Comparison of ENCODE assay signal across 8 cellular contexts in genomic region chr6:39228111-39228971, GRCh38. TPM values are rescaled to one million over a fixed set of nuclear protein-coding genes. Genes with fewer than 3 reads are reported as not detected.
A peak's percentile ranks its signal among the peaks of the same experiment; 100 is the strongest.
DNase-seq lines count a peak whose midpoint lies in the region; ATAC-seq, FAIRE-seq and TF ChIP-seq lines count a peak whose summit lies in the region.

No MANE protein-coding gene starts in this region.

- peak overlapping the region; percentile 73 for H3K4me3 Mint-ChIP-seq in dendritic cell treated with granulocyte-macrophage colony-stimulating factor and Interleukin-4, amounts not matched to agents 40 ng/mL and 50 ng/mL, for 4 days
- H3K4me3 Mint-ChIP-seq in progenitor cell of endocrine pancreas (ENCODE audit: low read depth): peak overlapping the region; percentile 69

- FAIRE-seq in HepG2 (lab: Jason Lieb, UNC): no peak

- no peaks in the 10 kb centered on the region for H4K20me1 ChIP-seq in HepG2 (ENCODE audit: insufficient read depth, low read length)

- H3K9ac ChIP-seq in liver (ENCODE audit: low read depth in 1 of 2, low read length in 2 of 2) (peak overlapping the region; percentile 59 to 85), HepG2 (ENCODE audit: insufficient read depth, low read depth, low read length) (no peak overlapping the region)

- WGBS in liver: 11% methylated on average over 41 of the region's 41 CpGs
- WGBS in HepG2 (ENCODE audit: low lambda C conversion rate): 75% methylated on average over 34 of the region's 41 CpGs

- TF ChIP-seq RAD21 in liver (IDR thresholded peaks at IDR 0.05) (no peak), HepG2 (CRISPR knock-in tag; IDR thresholded peaks at IDR 0.05) (no peak)

- no peak for TF ChIP-seq POLR2A in HepG2 (IDR thresholded peaks at IDR 0.05; ENCODE audit: insufficient read depth in 1 of 2, low read depth in 2 of 2, low read length in 2 of 2)

- TF ChIP-seq CTCF in liver (IDR thresholded peaks at IDR 0.05; ENCODE audit: low read depth, low read length, missing input control) (no peak), HepG2 (CRISPR knock-in tag; IDR thresholded peaks at IDR 0.05) (no peak), progenitor cell of endocrine pancreas (IDR thresholded peaks at IDR 0.05; ENCODE audit: unreplicated experiment) (no peak)

- H3K27me3 ChIP-seq in liver (ENCODE audit: control insufficient read depth in 4 of 4, insufficient read depth in 4 of 4, low read length in 3 of 4): no peaks in the 10 kb centered on the region
- H3K27me3 ChIP-seq in HepG2 (ENCODE audit: control insufficient read depth in 1 of 2, insufficient read depth in 2 of 2, low read length in 2 of 2): peaks cover 0 to 23% of the 10 kb centered on the region in 2 experiments; a peak in 4 of 5 replicates

- H3K36me3 Mint-ChIP-seq in dendritic cell treated with granulocyte-macrophage colony-stimulating factor and Interleukin-4, amounts not matched to agents 40 ng/mL and 50 ng/mL, for 4 days (ENCODE audit: low read depth): no peaks in the 10 kb centered on the region
- no peaks in the 10 kb centered on the region for H3K36me3 Mint-ChIP-seq in progenitor cell of endocrine pancreas (ENCODE audit: insufficient read depth)

- H3K4me1 Mint-ChIP-seq in dendritic cell treated with granulocyte-macrophage colony-stimulating factor and Interleukin-4, amounts not matched to agents 40 ng/mL and 50 ng/mL, for 4 days (ENCODE audit: low read depth): peaks cover 68% of the 10 kb centered on the region
- peaks cover 16% of the 10 kb centered on the region for H3K4me1 Mint-ChIP-seq in progenitor cell of endocrine pancreas (ENCODE audit: low read depth)

- peaks cover 35% of the 10 kb centered on the region for H3K27me3 Mint-ChIP-seq in dendritic cell treated with granulocyte-macrophage colony-stimulating factor and Interleukin-4, amounts not matched to agents 40 ng/mL and 50 ng/mL, for 4 days
- H3K27me3 Mint-ChIP-seq in progenitor cell of endocrine pancreas: peaks cover 64% of the 10 kb centered on the region

- H3K4me2 ChIP-seq in HepG2 (ENCODE audit: low read depth, low read length): no peak overlapping the region

- DNase-seq in HepG2 (ENCODE audit: low spot score) (no peak), progenitor cell of endocrine pancreas (ENCODE audit: low spot score, unreplicated experiment) (no peak), OCI-M2 (lab: John Stamatoyannopoulos, UW; ENCODE audit: unreplicated experiment) (no peak), posterior vena cava (ENCODE audit: low spot score) (no peak), ureter (ENCODE audit: low spot score) (no peak)

- H3K79me2 ChIP-seq in HepG2 (ENCODE audit: insufficient read depth, low read length): no peaks in the 10 kb centered on the region

- CTCF ChIA-PET in HepG2 (lab: Yijun Ruan, JAX; ENCODE audit: low intra/inter-chr PET ratio, low total read pairs): no interaction called here

- ATAC-seq in HepG2 (no peak), HG03196 (IDR thresholded peaks at IDR 0.05; ENCODE audit: unreplicated experiment) (no peak)

- peak overlapping the region; percentile 75 to 82 (median 80) for H3K4me3 ChIP-seq in liver (ENCODE audit: low read depth in 1 of 3, low read length in 3 of 3)
- no peak overlapping the region for H3K4me3 ChIP-seq in HepG2 (replicated peaks in 1 of 3; ENCODE audit: insufficient read depth in 1 of 3, low read depth in 2 of 3, low read length in 3 of 3)

- no peaks in the 10 kb centered on the region for H3K9me3 Mint-ChIP-seq in dendritic cell treated with granulocyte-macrophage colony-stimulating factor and Interleukin-4, amounts not matched to agents 40 ng/mL and 50 ng/mL, for 4 days
- no peaks in the 10 kb centered on the region for H3K9me3 Mint-ChIP-seq in progenitor cell of endocrine pancreas (ENCODE audit: low read depth)

- intact Hi-C loops in HepG2 (cut with micrococcal nuclease; ENCODE audit: unreplicated experiment) (no loop called here), posterior vena cava (cut with DNase I) (no loop called here)
- intact Hi-C loops in dendritic cell treated with granulocyte-macrophage colony-stimulating factor and Interleukin-4, amounts not matched to agents 40 ng/mL and 50 ng/mL, for 4 days (cut with micrococcal nuclease): no loop called here

- no peak overlapping the region for H2AFZ ChIP-seq in HepG2 (ENCODE audit: low read length)

- H3K4me1 ChIP-seq in liver (ENCODE audit: control insufficient read depth in 4 of 4, insufficient read depth in 4 of 4, low read length in 3 of 4): peaks cover 12 to 53% (median 44%) of the 10 kb centered on the region in 4 donors
- peaks cover 9% of the 10 kb centered on the region for H3K4me1 ChIP-seq in HepG2 (ENCODE audit: insufficient read depth, low read length)

- H3K27ac ChIP-seq in liver (ENCODE audit: low read depth in 1 of 2, low read length in 2 of 2) (peak overlapping the region; percentile 87 to 91), HepG2 (ENCODE audit: extremely low read length, insufficient read depth, low read length) (no peak overlapping the region)

- H3K27ac Mint-ChIP-seq in dendritic cell treated with granulocyte-macrophage colony-stimulating factor and Interleukin-4, amounts not matched to agents 40 ng/mL and 50 ng/mL, for 4 days: peak overlapping the region; percentile 20
- H3K27ac Mint-ChIP-seq in progenitor cell of endocrine pancreas: peak overlapping the region; percentile 49

- H3K9me3 ChIP-seq in liver (ENCODE audit: control insufficient read depth in 4 of 4, low read length in 3 of 4) (no peaks in the 10 kb centered on the region), HepG2 (ENCODE audit: low read length) (no peaks in the 10 kb centered on the region)

- no peaks in the 10 kb centered on the region for H3K36me3 ChIP-seq in liver (ENCODE audit: control insufficient read depth in 4 of 4, insufficient read depth in 3 of 4, low read depth in 1 of 4, low read length in 3 of 4)
- H3K36me3 ChIP-seq in HepG2 (replicated peaks in 1 of 2; ENCODE audit: control insufficient read depth in 1 of 2, insufficient read depth in 2 of 2, low read length in 2 of 2): no peaks in the 10 kb centered on the region

- POLR2A ChIA-PET in HepG2 (lab: Yijun Ruan, JAX): no interaction called here

- in situ Hi-C loops in HepG2 (cut with HindIII; ENCODE audit: extremely low pct_ligation_motif_present, low pct_unique_long_range_greater_than_20kb): no loop called here

- BruUV-seq in HepG2 (replicated peaks; lab: Mats Ljungman, UMichigan): no TSS peak

- TF ChIP-seq EP300 in HepG2 (IDR thresholded peaks at IDR 0.05; ENCODE audit: low read depth in 2 of 2, low read length in 2 of 2) (no peak), HepG2 (CRISPR knock-in tag; IDR thresholded peaks at IDR 0.05; ENCODE audit: borderline replicate concordance) (no peak)

TF ChIP-seq in liver, 16 proteins besides CTCF, POLR2A, EP300 and RAD21 (continues in another document):
- TF ChIP-seq GABPA (IDR thresholded peaks at IDR 0.05 in 1 of 2, conservative IDR thresholded peaks at IDR 0.05 in 1 of 2): no peak

TF ChIP-seq in HepG2, 621 proteins besides CTCF, POLR2A, EP300 and RAD21 (continues in another document):
- no peak for TF ChIP-seq BRCA1 (CRISPR knock-in tag; IDR thresholded peaks at IDR 0.05)
- no peak for TF ChIP-seq SALL1 (CRISPR knock-in tag; IDR thresholded peaks at IDR 0.05)
- no peak for TF ChIP-seq ZNF350 (CRISPR knock-in tag; IDR thresholded peaks at IDR 0.05; ENCODE audit: borderline replicate concordance, low read depth)
- no peak for TF ChIP-seq ZNF414 (CRISPR knock-in tag; IDR thresholded peaks at IDR 0.05)
- TF ChIP-seq ZBTB26 (CRISPR knock-in tag; IDR thresholded peaks at IDR 0.05; ENCODE audit: borderline replicate concordance): no peak

RNA-seq across cellular contexts. Expression of gene KCNK5, which starts 0.9 kb away (rescaled TPM):
- 10 to 100 TPM in 1 of 2 donors, 1 to 10 TPM in 1; 3.7 to 19.1 TPM for total RNA-seq in liver
- 1 to 10 TPM; 5.4 to 9.6 TPM for polyA plus RNA-seq in liver
- total RNA-seq in HepG2 (2016; rRNA removed; fragmentation: Illumina TruSeq; extraction: Trizol): 0.04 TPM in 1 of 2 replicates, not detected in the other
- total RNA-seq in HepG2 (2016; cell fraction: cytosol; rRNA removed; fragmentation: Illumina TruSeq; extraction: Trizol; ENCODE audit: low read depth): not detected in 2 replicates
- 0.04 TPM in 1 of 2 replicates, not detected in the other for total RNA-seq in HepG2 (2016; cell fraction: insoluble cytoplasmic fraction; rRNA removed; fragmentation: Illumina TruSeq; extraction: Trizol)
- not detected in 2 replicates for total RNA-seq in HepG2 (2016; cell fraction: membrane; rRNA removed; fragmentation: Illumina TruSeq; extraction: Trizol)
- total RNA-seq in HepG2 (2016; cell fraction: nucleus; rRNA removed; fragmentation: Illumina TruSeq; extraction: Trizol): not detected in 2 replicates
- 0.03 TPM in 1 of 2 replicates, not detected in the other for polyA plus RNA-seq in HepG2 (2011; rRNA removed)
- polyA plus RNA-seq in HepG2 (2011; cell fraction: cytosol; rRNA removed): 0.01 TPM in 1 of 2 replicates, not detected in the other
- not detected in 2 replicates for polyA plus RNA-seq in HepG2 (2011; cell fraction: nucleus; rRNA removed)
- not detected in 2 replicates for polyA plus RNA-seq in HepG2 (2012)
- polyA plus RNA-seq in HepG2 (2016; cell fraction: cytosol; fragmentation: Illumina TruSeq; extraction: Trizol; ENCODE audit: low read depth): not detected in 2 replicates
- not detected in 2 replicates for polyA plus RNA-seq in HepG2 (2016; cell fraction: insoluble cytoplasmic fraction; fragmentation: Illumina TruSeq; extraction: Trizol; ENCODE audit: low read depth)
- not detected in 2 replicates for polyA plus RNA-seq in HepG2 (2016; cell fraction: membrane; fragmentation: Illumina TruSeq; extraction: Trizol; ENCODE audit: low read depth)
- polyA plus RNA-seq in HepG2 (2016; cell fraction: nucleus; fragmentation: Illumina TruSeq; extraction: Trizol; ENCODE audit: insufficient read depth, low read depth): not detected in 2 replicates
- 9.6 TPM in 1 of 2 replicates, not detected in the other for polyA minus RNA-seq in HepG2 (2011; rRNA and poly(A)+ RNA removed; ENCODE audit: low replicate concordance)
- polyA minus RNA-seq in HepG2 (2011; cell fraction: cytosol; rRNA and poly(A)+ RNA removed): not detected in 2 replicates
- polyA minus RNA-seq in HepG2 (2011; cell fraction: nucleus; rRNA and poly(A)+ RNA removed): not detected in 2 replicates
- 2.0 and 2.3 TPM in 2 replicates for total RNA-seq in progenitor cell of endocrine pancreas
- total RNA-seq in posterior vena cava: 1 to 10 TPM in 1 of 2 donors, under 1 TPM in 1; 0.76 to 2.1 TPM
- total RNA-seq in ureter: 9.8 TPM

Comparison
In these comparisons a context has a peak if more than half of its experiments do, and no peak if none do; other contexts are left out.
1. H3K4me3 ChIP-seq: peak in liver (3 of 3); none in HepG2 (0 of 3).